ENCODE assay signal across 26 cellular contexts in genomic region chr12:119216084-119216483, GRCh38.
"Had no signal": no experiment of that assay in that cellular context is flagged by ENCODE, and none has a peak within 500 bp of the region (broad histone marks: within the 10 kb centered on the region; RNA-seq: fewer than 3 reads in every experiment).

No MANE protein-coding gene starts in this region.

- H3K9me3 ChIP-seq: stomach, suprapubic skin, testis, thoracic aorta, thyroid gland, tibial artery, transverse colon, upper lobe of left lung, upper lobe of right lung, uterus, vagina had no signal

- H3K27me3 ChIP-seq: stomach, testis, thyroid gland, tibial artery, tibial nerve, transverse colon, upper lobe of left lung, upper lobe of right lung, uterus, vagina had no signal

- H3K4me1 ChIP-seq: stomach, suprapubic skin, testis, thyroid gland, tibial artery, tibial nerve, transverse colon, upper lobe of left lung, upper lobe of right lung, uterus, vagina had no signal

- FAIRE-seq: urothelium cell line had no signal

- ATAC-seq: stimulated activated effector memory CD8-positive, alpha-beta T cell treated with anti-CD3 and anti-CD28 coated beads, Interleukin-12 subunit alpha, Interleukin-12 subunit beta, amount 100 ng/mL, for 72 hours; stimulated activated memory B cell treated with anti-CD40 and anti-IgM and Interleukin-4, amounts not matched to agents 10 μg/mL and 1 μg/mL and 100 μg/mL, for 72 hours; stimulated activated naive B cell treated with anti-CD40 and anti-IgM and Interleukin-4, amounts not matched to agents 10 μg/mL and 1 μg/mL and 100 μg/mL, for 72 hours; stimulated activated naive CD8-positive, alpha-beta T cell treated with anti-CD3 and anti-CD28 coated beads, Interleukin-15, amount 100 ng/mL, for 72 hours; stimulated activated naive CD8-positive, alpha-beta T cell treated with anti-CD3 and anti-CD28 coated beads, Interleukin-15, Interleukin-2, amounts not matched to agents 100 U/mL and 50 U/mL, for 24 hours; upper lobe of right lung had no signal

- H3K27ac ChIP-seq: stomach, suprapubic skin, testis, thoracic aorta, thyroid gland, tibial artery, tibial nerve, transverse colon, upper lobe of left lung, upper lobe of right lung, uterus, vagina had no signal

- H3K4me3 ChIP-seq: stomach, suprapubic skin, testis, thoracic aorta, thyroid gland, tibial artery, tibial nerve, transverse colon, upper lobe of left lung, upper lobe of right lung, uterus, vagina had no signal

- DNase-seq: stimulated activated CD4-positive, alpha-beta T cell treated with anti-CD3 and anti-CD28 coated beads, Interleukin-2, amount 100 ng/mL, for 48 hours; stimulated activated CD4-positive, alpha-beta T cell treated with anti-CD3 and anti-CD28 coated beads, Interleukin-4, amount 100 ng/mL, for 1 hour; stimulated activated CD4-positive, alpha-beta T cell treated with anti-CD3 and anti-CD28 coated beads, Interleukin-4, amount 100 ng/mL, for 24 hours; stimulated activated CD4-positive, alpha-beta T cell treated with anti-CD3 and anti-CD28 coated beads, Interleukin-4, amount 100 ng/mL, for 4 hours; stimulated activated CD8-positive, alpha-beta memory T cell treated with anti-CD3 and anti-CD28 coated beads, Interleukin-4, amount 100 ng/mL, for 48 hours; stimulated activated naive B cell treated with anti-CD40 and anti-IgM and Interleukin-4, amounts not matched to agents 10 μg/mL and 1 μg/mL and 100 μg/mL, for 72 hours; stimulated activated naive CD4-positive, alpha-beta T cell; stimulated activated naive CD4-positive, alpha-beta T cell treated with Interleukin-2 at 50 U/mL for 16 hours; stimulated activated naive CD8-positive, alpha-beta T cell treated with anti-CD3 and anti-CD28 coated beads, Interleukin-15, amount 100 ng/mL, for 72 hours; stimulated activated naive CD8-positive, alpha-beta T cell treated with anti-CD3 and anti-CD28 coated beads, Interleukin-15, Interleukin-2, amounts not matched to agents 100 U/mL and 50 U/mL, for 24 hours; stomach; substantia nigra; testis; thyroid gland; tibial artery; transverse colon; upper lobe of left lung; upper lobe of right lung; uterus had no signal

- H3K36me3 ChIP-seq: stomach, suprapubic skin, thoracic aorta, thyroid gland, tibial artery, tibial nerve, transverse colon, upper lobe of left lung, upper lobe of right lung, uterus, vagina had no signal
